ENCODE assay signal across 15 cellular contexts in the genomic region with DNA sequence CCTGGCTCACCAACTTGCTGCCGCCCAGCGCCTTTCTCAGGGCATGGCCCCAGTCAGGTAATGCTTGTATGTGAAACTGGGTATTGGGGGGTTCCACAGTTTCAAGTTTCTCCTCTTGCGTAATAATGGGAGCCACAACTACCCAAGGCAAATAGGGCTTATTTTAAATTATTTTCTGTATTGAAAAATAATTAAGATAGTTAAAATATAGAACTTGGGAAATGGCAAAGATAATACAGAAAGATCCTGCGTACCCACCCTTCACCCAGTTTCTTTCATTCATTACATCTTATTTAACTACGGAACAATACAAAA. TPM values are rescaled to one million over a fixed set of nuclear protein-coding genes. Genes with fewer than 3 reads are reported as not detected.
DNase-seq lines count a peak whose midpoint lies in the region; ATAC-seq and TF ChIP-seq lines count a peak whose summit lies in the region.
"Had no signal": no experiment of that assay in that cellular context is flagged by ENCODE, and none has a peak within 500 bp of the region (broad histone marks: within the 10 kb centered on the region; RNA-seq: fewer than 3 reads in every experiment).

No MANE protein-coding gene starts in this region.

- no peaks in the 10 kb centered on the region for H3F3A ChIP-seq in GM23338 (replicated peaks; ENCODE audit: low read depth)

- TF ChIP-seq CTCF in GM23338 (conservative IDR thresholded peaks at IDR 0.05; ENCODE audit: low read depth in 2 of 2) (0 out of 4 replicates have a peak, but pooled peaks of 1 of the 2 experiments have one; percentile 0), WERI-Rb-1 (IDR thresholded peaks at IDR 0.05; ENCODE audit: low read depth, low read length) (no peak), fibroblast of lung (conservative IDR thresholded peaks at IDR 0.05 in 1 of 2, IDR thresholded peaks at IDR 0.05 in 1 of 2; ENCODE audit: low read depth in 1 of 2, low read length in 2 of 2) (no peak), osteoblast (IDR thresholded peaks at IDR 0.05; ENCODE audit: extremely low read depth, low read depth, low read length) (no peak)

- H3K4me2 ChIP-seq in GM23338 (peak overlapping the region; percentile 85), fibroblast of lung (ENCODE audit: extremely low read depth, insufficient read depth, low read length) (peak overlapping the region; percentile 69), osteoblast (ENCODE audit: insufficient read depth, low read length) (peak overlapping the region; percentile 43)
- H3K4me2 ChIP-seq: PC-9 had no signal

- H3K27me3 Mint-ChIP-seq in GM23338 (ENCODE audit: insufficient read depth, low read depth, poor library complexity): peaks cover 26% of the 10 kb centered on the region
- peaks cover 72 to 78% (median 73%) of the 10 kb centered on the region in 5 donors for H3K27me3 Mint-ChIP-seq in naive thymus-derived CD4-positive, alpha-beta T cell

- H3K36me3 Mint-ChIP-seq in GM23338 (ENCODE audit: low read depth): no peaks in the 10 kb centered on the region; the same call in 2 of the 3 replicates
- H3K36me3 Mint-ChIP-seq in naive thymus-derived CD4-positive, alpha-beta T cell: no peaks in the 10 kb centered on the region
- H3K36me3 Mint-ChIP-seq: CD14-positive monocyte had no signal

- POLR2A ChIA-PET in naive thymus-derived CD4-positive, alpha-beta T cell (lab: Charles Lee): no interaction called here

- H3K4me3 ChIP-seq in GM23338: peak overlapping the region; percentile 63
- H3K4me3 ChIP-seq in WERI-Rb-1 (ENCODE audit: low read depth, low read length): peak overlapping the region; percentile 42
- peak overlapping the region in 2 of 4 experiments; percentile 29 to 50 for H3K4me3 ChIP-seq in fibroblast of lung (replicated peaks in 1 of 4; ENCODE audit: control extremely low read depth in 1 of 4, insufficient read depth in 1 of 4, low read depth in 3 of 4, low read length in 4 of 4)
- peak overlapping the region; percentile 37 for H3K4me3 ChIP-seq in osteoblast (ENCODE audit: insufficient read depth, low read length)
- no peak overlapping the region for H3K4me3 ChIP-seq in naive thymus-derived CD4-positive, alpha-beta T cell (ENCODE audit: low read length)
- H3K4me3 ChIP-seq: HAP-1, PC-9 had no signal

- H4K20me1 ChIP-seq in GM23338 (replicated peaks; ENCODE audit: insufficient read depth) (no peaks in the 10 kb centered on the region), fibroblast of lung (ENCODE audit: control insufficient read depth, extremely low read depth, insufficient read depth, low read length) (no peaks in the 10 kb centered on the region), osteoblast (ENCODE audit: insufficient read depth, low read length) (no peaks in the 10 kb centered on the region)

- H3K4me3 Mint-ChIP-seq in GM23338: peak overlapping the region; percentile 78
- H3K4me3 Mint-ChIP-seq in naive thymus-derived CD4-positive, alpha-beta T cell: peak overlapping the region in 4 of 10 donors; percentile 19 to 81 (median 60)

- ATAC-seq in GM23338: no peak
- no peak for ATAC-seq in naive thymus-derived CD4-positive, alpha-beta T cell

- H3K9me2 ChIP-seq in GM23338 (ENCODE audit: insufficient read depth): no peaks in the 10 kb centered on the region

- intact Hi-C loops in naive thymus-derived CD4-positive, alpha-beta T cell (cut with micrococcal nuclease): no loop called here

- H3K27me3 ChIP-seq in GM23338 (ENCODE audit: insufficient read depth): peaks cover 44% of the 10 kb centered on the region
- no peaks in the 10 kb centered on the region for H3K27me3 ChIP-seq in WERI-Rb-1 (ENCODE audit: insufficient read depth, low read depth, severe bottlenecking)
- peaks cover 22% of the 10 kb centered on the region for H3K27me3 ChIP-seq in fibroblast of lung (ENCODE audit: control insufficient read depth, insufficient read depth, low read length)
- peaks cover 53% of the 10 kb centered on the region for H3K27me3 ChIP-seq in osteoblast (ENCODE audit: insufficient read depth, low read length)
- H3K27me3 ChIP-seq in naive thymus-derived CD4-positive, alpha-beta T cell (ENCODE audit: control insufficient read depth in 2 of 2, insufficient read depth in 2 of 2, low read length in 2 of 2): peaks cover 2 to 6% of the 10 kb centered on the region in 2 donors

- H3K27ac Mint-ChIP-seq in GM23338: no peak overlapping the region
- no peak overlapping the region for H3K27ac Mint-ChIP-seq in naive thymus-derived CD4-positive, alpha-beta T cell
- H3K27ac Mint-ChIP-seq: activated CD4-positive, alpha-beta T cell treated with anti-CD3 and anti-CD28 coated beads, Interleukin-2, amount 10 ng/mL, durations not matched to agents 24 days and 14 days; activated T-helper 2 cell treated with anti-CD3 and anti-CD28 coated beads, Interferon-gamma antibody, Interleukin-2, Interleukin-4, amounts not matched to agents 10 μg/mL and 5 μg/mL and 100 μg/mL, durations not matched to agents 14 hours and 24 hours and 36 hours; CD14-positive monocyte; T-helper 1 cell treated with Interleukin-12 subunit alpha and Interleukin-12 subunit beta and Interleukin-4 antibody, amounts not matched to agents 30 μg/mL and 1 μg/mL, for 36 hours had no signal

- H3K36me3 ChIP-seq in GM23338 (ENCODE audit: insufficient read depth) (no peaks in the 10 kb centered on the region), WERI-Rb-1 (no peaks in the 10 kb centered on the region), fibroblast of lung (ENCODE audit: control insufficient read depth, insufficient read depth, low read length) (no peaks in the 10 kb centered on the region), osteoblast (ENCODE audit: insufficient read depth, low read length) (no peaks in the 10 kb centered on the region)
- no peaks in the 10 kb centered on the region for H3K36me3 ChIP-seq in naive thymus-derived CD4-positive, alpha-beta T cell (ENCODE audit: control insufficient read depth in 2 of 3, insufficient read depth in 3 of 3, low read length in 3 of 3)
- H3K36me3 ChIP-seq: HAP-1 had no signal

- H3K9me3 Mint-ChIP-seq in GM23338: no peaks in the 10 kb centered on the region; the same call in 2 of the 3 replicates
- peaks cover 0 to 2% (median 0%) of the 10 kb centered on the region in 11 donors for H3K9me3 Mint-ChIP-seq in naive thymus-derived CD4-positive, alpha-beta T cell
- H3K9me3 Mint-ChIP-seq: activated CD4-positive, alpha-beta T cell treated with anti-CD3 and anti-CD28 coated beads, Interleukin-2, amount 10 ng/mL, durations not matched to agents 24 days and 14 days; activated T-helper 2 cell treated with anti-CD3 and anti-CD28 coated beads, Interferon-gamma antibody, Interleukin-2, Interleukin-4, amounts not matched to agents 10 μg/mL and 5 μg/mL and 100 μg/mL, durations not matched to agents 14 hours and 24 hours and 36 hours; T-helper 1 cell treated with Interleukin-12 subunit alpha and Interleukin-12 subunit beta and Interleukin-4 antibody, amounts not matched to agents 30 μg/mL and 1 μg/mL, for 36 hours had no signal

- H3K9ac ChIP-seq in fibroblast of lung (ENCODE audit: insufficient read depth, low read length): no peak overlapping the region

- H3K27ac ChIP-seq in GM23338 (ENCODE audit: low read depth) (no peak overlapping the region), WERI-Rb-1 (peak overlapping the region; percentile 18; the same call in 1 of the 2 replicates), fibroblast of lung (ENCODE audit: insufficient read depth, low read length) (no peak overlapping the region), osteoblast (ENCODE audit: low read depth, low read length) (no peak overlapping the region)
- H3K27ac ChIP-seq in naive thymus-derived CD4-positive, alpha-beta T cell (ENCODE audit: low read depth, low read length): no peak overlapping the region
- H3K27ac ChIP-seq: PC-9 had no signal

- CTCF ChIA-PET in naive thymus-derived CD4-positive, alpha-beta T cell (lab: Charles Lee): no interaction called here

- no peak for DNase-seq in GM23338 (ENCODE audit: low spot score)
- DNase-seq in WERI-Rb-1: no peak
- DNase-seq in fibroblast of lung (ENCODE audit: low read depth in 2 of 2): no peak
- DNase-seq in osteoblast (ENCODE audit: insufficient read length, low spot score, missing footprints): no peak
- DNase-seq in SK-N-DZ (ENCODE audit: low spot score): no peak
- no peak for DNase-seq in HPDE6-E6E7 (ENCODE audit: extremely low spot score)
- no peak for DNase-seq in naive thymus-derived CD4-positive, alpha-beta T cell
- no peak for DNase-seq in hepatic stellate cell (ENCODE audit: low spot score)
- DNase-seq: activated CD4-positive, alpha-beta T cell treated with anti-CD3 and anti-CD28 coated beads, Interleukin-2, amount 10 ng/mL, durations not matched to agents 24 days and 14 days; PC-9 had no signal

- H3K4me1 ChIP-seq in GM23338 (ENCODE audit: insufficient read depth) (no peaks in the 10 kb centered on the region), fibroblast of lung (ENCODE audit: control insufficient read depth, extremely low read depth, insufficient read depth, low read length) (no peaks in the 10 kb centered on the region), osteoblast (ENCODE audit: insufficient read depth, low read length) (no peaks in the 10 kb centered on the region)
- no peaks in the 10 kb centered on the region for H3K4me1 ChIP-seq in naive thymus-derived CD4-positive, alpha-beta T cell (ENCODE audit: control insufficient read depth in 2 of 2, insufficient read depth in 2 of 2, low read length in 2 of 2)
- H3K4me1 ChIP-seq: HAP-1 had no signal

- H2AFZ ChIP-seq in GM23338 (peak overlapping the region; percentile 99), fibroblast of lung (ENCODE audit: low read length) (no peak overlapping the region), osteoblast (ENCODE audit: low read length) (no peak overlapping the region)
- H2AFZ ChIP-seq: PC-9 had no signal

- peaks cover 9% of the 10 kb centered on the region for H3K4me1 Mint-ChIP-seq in GM23338
- peaks cover 6 to 15% (median 9%) of the 10 kb centered on the region in 7 donors for H3K4me1 Mint-ChIP-seq in naive thymus-derived CD4-positive, alpha-beta T cell

- H3K79me2 ChIP-seq in GM23338 (replicated peaks; ENCODE audit: insufficient read depth): no peaks in the 10 kb centered on the region
- H3K79me2 ChIP-seq in fibroblast of lung (ENCODE audit: control insufficient read depth, insufficient read depth, low read length): no peaks in the 10 kb centered on the region
- no peaks in the 10 kb centered on the region for H3K79me2 ChIP-seq in osteoblast (ENCODE audit: insufficient read depth, low read length)

- no peaks in the 10 kb centered on the region for H3K9me3 ChIP-seq in WERI-Rb-1 (ENCODE audit: severe bottlenecking)
- no peaks in the 10 kb centered on the region for H3K9me3 ChIP-seq in fibroblast of lung (ENCODE audit: control insufficient read depth, insufficient read depth, low read depth, low read length)
- H3K9me3 ChIP-seq in osteoblast (ENCODE audit: low read depth, low read length): no peaks in the 10 kb centered on the region
- H3K9me3 ChIP-seq in naive thymus-derived CD4-positive, alpha-beta T cell (ENCODE audit: control insufficient read depth in 2 of 3, low read length in 3 of 3): no peaks in the 10 kb centered on the region
- H3K9me3 ChIP-seq: HAP-1 had no signal

RNA-seq across cellular contexts. Expression of a gene that starts 0.3 kb away (rescaled TPM):
- total RNA-seq in GM23338 (2014; rRNA removed; shearing (Covaris generic)): 0.35 and 1.3 TPM in 2 replicates
- polyA plus RNA-seq in GM23338 (2016; fragmentation: Nextera tagmentation; extraction: Ambion mirVana) (0.27 and 0.50 TPM in 2 replicates), fibroblast of lung (not detected in 2 replicates)
- total RNA-seq in fibroblast of lung (not detected in 2 replicates), osteoblast (not detected in 2 replicates)
- polyA plus RNA-seq in fibroblast of lung (2012): not detected in 2 replicates
- polyA minus RNA-seq in fibroblast of lung (ENCODE audit: low replicate concordance): not detected in 2 replicates
- polyA plus RNA-seq in SK-N-DZ (2014; cell fraction: cytosol; rRNA removed): not detected in 2 replicates
- not detected in 2 replicates for polyA plus RNA-seq in SK-N-DZ (2014; cell fraction: nucleus; rRNA removed)
- not detected for total RNA-seq in naive thymus-derived CD4-positive, alpha-beta T cell
- not detected for polyA plus RNA-seq in naive thymus-derived CD4-positive, alpha-beta T cell
- total RNA-seq: activated CD4-positive, alpha-beta T cell treated with anti-CD3 and anti-CD28 coated beads, Interleukin-2, amount 10 ng/mL, durations not matched to agents 24 days and 14 days; activated T-helper 2 cell treated with anti-CD3 and anti-CD28 coated beads, Interferon-gamma antibody, Interleukin-2, Interleukin-4, amounts not matched to agents 10 μg/mL and 5 μg/mL and 100 μg/mL, durations not matched to agents 14 hours and 24 hours and 36 hours; HT1080 had no signal
- polyA plus RNA-seq: CD14-positive monocyte had no signal
